In the genomic region with DNA sequence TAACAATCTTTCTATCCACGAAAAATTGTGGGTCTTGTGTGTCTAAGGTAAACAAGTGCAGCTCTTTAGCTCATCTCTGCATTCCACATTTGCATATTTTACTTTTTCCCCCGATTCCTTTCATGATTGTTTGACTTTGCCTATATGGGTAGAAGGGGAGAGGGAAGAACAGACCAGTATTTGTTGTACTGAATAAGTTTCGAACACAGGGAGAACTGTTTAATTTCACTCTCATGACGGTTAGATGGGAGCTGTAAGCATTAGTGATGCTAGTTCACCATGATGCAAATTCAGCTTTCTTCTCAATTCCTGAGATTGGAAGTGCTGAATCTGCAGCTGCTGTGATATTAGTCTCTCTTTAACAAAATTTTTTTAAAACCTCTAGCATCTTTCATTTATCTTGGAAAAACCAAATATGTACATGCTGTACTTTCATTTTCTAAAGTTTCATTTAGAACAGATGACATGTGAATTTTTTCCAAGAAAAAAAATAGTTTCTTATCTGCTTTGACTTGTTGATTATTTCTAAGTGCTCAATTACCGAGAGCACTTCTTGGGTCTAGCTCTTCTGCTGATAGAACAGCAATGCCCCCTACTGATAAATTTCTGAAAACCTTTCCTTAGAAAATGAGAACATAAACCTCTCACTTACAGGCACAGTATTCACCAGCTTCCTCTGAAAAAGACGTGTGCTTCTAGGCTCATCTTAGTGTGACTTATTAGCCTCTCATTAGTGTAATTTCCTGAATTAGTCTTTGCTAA, we compare ENCODE assay signal across 8 cellular contexts.
DNase-seq lines count a peak whose midpoint lies in the region; ATAC-seq, FAIRE-seq and TF ChIP-seq lines count a peak whose summit lies in the region.

No MANE protein-coding gene starts in this region.

- H3K9me3 Mint-ChIP-seq in CD4-positive, alpha-beta memory T cell: peaks cover 0 to 6% (median 0%) of the 10 kb centered on the region in 8 donors
- H3K9me3 Mint-ChIP-seq in stimulated activated effector memory CD8-positive, alpha-beta T cell treated with anti-CD3 and anti-CD28 coated beads, Interleukin-12 subunit alpha, Interleukin-12 subunit beta, amount 100 ng/mL, for 72 hours: no peaks in the 10 kb centered on the region

- no peaks in the 10 kb centered on the region for H3K36me3 Mint-ChIP-seq in CD4-positive, alpha-beta memory T cell
- H3K36me3 Mint-ChIP-seq in stimulated activated effector memory CD8-positive, alpha-beta T cell treated with anti-CD3 and anti-CD28 coated beads, Interleukin-12 subunit alpha, Interleukin-12 subunit beta, amount 100 ng/mL, for 72 hours: no peaks in the 10 kb centered on the region

- H3K27me3 Mint-ChIP-seq in CD4-positive, alpha-beta memory T cell: peaks cover 1 to 2% of the 10 kb centered on the region in 2 donors

- no peak overlapping the region for H3K4me3 Mint-ChIP-seq in CD4-positive, alpha-beta memory T cell
- H3K4me3 Mint-ChIP-seq in stimulated activated effector memory CD8-positive, alpha-beta T cell treated with anti-CD3 and anti-CD28 coated beads, Interleukin-12 subunit alpha, Interleukin-12 subunit beta, amount 100 ng/mL, for 72 hours: no peak overlapping the region

- H3K9me3 ChIP-seq in right atrium auricular region: peaks cover 0 to 3% of the 10 kb centered on the region in 2 donors
- H3K9me3 ChIP-seq in CD4-positive, alpha-beta memory T cell (ENCODE audit: control insufficient read depth in 1 of 2, low read length in 2 of 2): no peaks in the 10 kb centered on the region

- no peak for FAIRE-seq in HTR-8/SVneo (lab: Jason Lieb, UNC)

- intact Hi-C loops in CD4-positive, alpha-beta memory T cell (cut with micrococcal nuclease): no loop called here

- CTCF ChIA-PET in CD4-positive, alpha-beta memory T cell (lab: Charles Lee; ENCODE audit: partially characterized antibody): no interaction called here

- POLR2A ChIA-PET in CD4-positive, alpha-beta memory T cell (lab: Charles Lee; ENCODE audit: partially characterized antibody): no interaction called here

- peak; percentile 3 for DNase-seq in GM10266 (ENCODE audit: extremely low spot score)
- DNase-seq in HTR-8/SVneo (ENCODE audit: insufficient read length, low spot score): peak; percentile 8
- peak; percentile 70 for DNase-seq in RKO (ENCODE audit: low spot score)
- no peak for DNase-seq in right atrium auricular region (ENCODE audit: low spot score)
- no peak for DNase-seq in activated effector memory CD4-positive, alpha-beta T cell treated with Interleukin-2 at 50 U/mL for 16 hours
- DNase-seq in CD4-positive, alpha-beta memory T cell: no peak
- no peak for DNase-seq in stimulated activated effector memory CD8-positive, alpha-beta T cell treated with anti-CD3 and anti-CD28 coated beads, Interleukin-12 subunit alpha, Interleukin-12 subunit beta, amount 100 ng/mL, for 72 hours (ENCODE audit: low spot score in 2 of 2)

- H3K27ac ChIP-seq in right atrium auricular region: no peak overlapping the region
- H3K27ac ChIP-seq in CD4-positive, alpha-beta memory T cell (ENCODE audit: low read depth, low read length): no peak overlapping the region

- no peaks in the 10 kb centered on the region for H3K4me1 Mint-ChIP-seq in CD4-positive, alpha-beta memory T cell
- no peaks in the 10 kb centered on the region for H3K4me1 Mint-ChIP-seq in stimulated activated effector memory CD8-positive, alpha-beta T cell treated with anti-CD3 and anti-CD28 coated beads, Interleukin-12 subunit alpha, Interleukin-12 subunit beta, amount 100 ng/mL, for 72 hours

- H3K27me3 ChIP-seq in right atrium auricular region: no peaks in the 10 kb centered on the region
- no peaks in the 10 kb centered on the region for H3K27me3 ChIP-seq in CD4-positive, alpha-beta memory T cell (ENCODE audit: insufficient read depth, low read length)

- H3K4me1 ChIP-seq in right atrium auricular region: no peaks in the 10 kb centered on the region
- no peaks in the 10 kb centered on the region for H3K4me1 ChIP-seq in CD4-positive, alpha-beta memory T cell (ENCODE audit: insufficient read depth, low read length)

- no peak for ATAC-seq in GM21825 (IDR thresholded peaks at IDR 0.05; ENCODE audit: unreplicated experiment)
- no peak for ATAC-seq in stimulated activated effector memory CD8-positive, alpha-beta T cell treated with anti-CD3 and anti-CD28 coated beads, Interleukin-12 subunit alpha, Interleukin-12 subunit beta, amount 100 ng/mL, for 72 hours

- H3K4me3 ChIP-seq in right atrium auricular region: no peak overlapping the region
- H3K4me3 ChIP-seq in CD4-positive, alpha-beta memory T cell (ENCODE audit: low read length in 2 of 2): no peak overlapping the region

- no peak overlapping the region for H3K27ac Mint-ChIP-seq in CD4-positive, alpha-beta memory T cell
- no peak overlapping the region for H3K27ac Mint-ChIP-seq in stimulated activated effector memory CD8-positive, alpha-beta T cell treated with anti-CD3 and anti-CD28 coated beads, Interleukin-12 subunit alpha, Interleukin-12 subunit beta, amount 100 ng/mL, for 72 hours

- peak; percentile 42 for TF ChIP-seq CTCF in GM10266 (IDR thresholded peaks at IDR 0.05; ENCODE audit: control insufficient read depth, insufficient read depth, low read depth, missing control alignments)
- peak; percentile 19 to 75 for TF ChIP-seq CTCF in right atrium auricular region (IDR thresholded peaks at IDR 0.05)

- H3K36me3 ChIP-seq in right atrium auricular region: no peaks in the 10 kb centered on the region
- no peaks in the 10 kb centered on the region for H3K36me3 ChIP-seq in CD4-positive, alpha-beta memory T cell (ENCODE audit: insufficient read depth, low read length)

Comparison
In these comparisons a context has a peak if more than half of its experiments do, and no peak if none do; other contexts are left out.
1. DNase-seq: peak in GM10266 (single experiment), HTR-8/SVneo (single experiment) and RKO (single experiment); none in right atrium auricular region (single experiment), activated effector memory CD4-positive, alpha-beta T cell treated with Interleukin-2 at 50 U/mL for 16 hours (single experiment), CD4-positive, alpha-beta memory T cell (0 of 5) and stimulated activated effector memory CD8-positive, alpha-beta T cell treated with anti-CD3 and anti-CD28 coated beads, Interleukin-12 subunit alpha, Interleukin-12 subunit beta, amount 100 ng/mL, for 72 hours (0 of 2).